ENCODE assay signal across 1 cellular context in the genomic region with DNA sequence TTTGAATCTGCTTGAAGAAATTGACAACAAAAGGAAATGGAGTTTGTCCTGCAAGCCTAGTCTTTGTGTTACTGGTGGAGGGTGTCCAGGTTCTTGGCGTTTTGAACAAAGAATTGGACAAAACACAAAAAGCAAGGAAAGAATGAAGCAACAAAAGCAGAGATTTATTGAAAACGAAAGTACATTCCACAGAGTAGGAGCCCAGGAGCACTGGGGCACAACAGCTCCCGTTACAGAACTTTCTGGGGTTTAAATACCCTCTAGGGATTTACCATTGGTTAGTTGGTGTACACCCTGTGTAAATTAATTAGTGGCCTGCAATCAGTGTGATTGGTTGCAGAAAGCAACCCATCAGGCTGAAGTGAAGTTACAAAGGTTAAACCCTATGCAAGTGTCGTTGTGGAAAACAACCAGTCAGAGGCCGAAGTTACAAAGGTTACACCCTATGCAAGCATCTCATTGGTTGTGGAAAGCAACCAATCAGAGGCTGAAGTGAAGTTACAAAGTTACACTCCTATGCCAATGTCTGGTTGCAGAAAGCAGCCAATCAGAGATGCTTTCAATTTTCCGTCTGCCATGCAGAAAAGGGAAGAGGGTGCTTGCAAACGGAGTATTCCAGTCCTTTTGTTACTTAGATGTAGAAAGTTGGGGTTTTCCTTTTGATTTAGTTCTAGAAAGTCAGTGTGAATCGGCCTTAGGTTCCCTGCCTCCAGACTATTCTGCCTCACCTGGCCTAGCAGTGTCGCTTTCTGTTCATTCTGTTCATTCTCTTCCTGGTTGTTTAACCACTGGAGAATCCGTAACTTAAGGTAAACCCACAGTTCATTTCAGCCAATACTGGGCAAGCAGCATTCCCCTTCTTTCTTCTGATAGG.
A peak's percentile ranks its signal among the peaks of the same experiment; 100 is the strongest.
TF ChIP-seq lines count a peak whose summit lies in the region.

No MANE protein-coding gene starts in this region.

TF ChIP-seq in HepG2, 621 proteins besides CTCF, POLR2A, EP300 and RAD21:
- TF ChIP-seq NPAS2 (CRISPR knock-in tag; IDR thresholded peaks at IDR 0.05; ENCODE audit: borderline replicate concordance) (no peak), RBM22 (optimal IDR thresholded peaks at IDR 0.05; ENCODE audit: low read length) (peak; percentile 45), NFYC (CRISPR knock-in tag; IDR thresholded peaks at IDR 0.05) (peak; percentile 25; the same call in 1 of the 2 replicates)
